In the genomic region with DNA sequence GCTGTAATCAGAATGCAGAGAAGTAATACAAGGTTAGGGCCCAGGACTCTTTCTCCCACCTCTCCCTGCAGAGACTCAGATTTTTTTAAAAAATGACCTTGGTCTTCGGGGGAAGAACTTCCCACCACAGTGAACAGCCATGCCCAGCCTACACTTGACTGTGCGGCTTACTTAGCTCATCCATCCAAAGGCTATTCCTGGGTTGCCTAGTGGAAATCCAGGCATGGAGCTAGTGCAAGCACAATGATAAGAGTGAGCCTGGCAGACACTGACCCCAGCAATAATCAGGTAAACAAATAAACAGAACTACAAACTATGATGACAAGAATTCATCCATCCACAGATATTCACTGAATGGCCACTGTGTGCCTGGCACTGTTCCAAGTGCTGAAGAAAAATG, we compare ENCODE assay signal across 2 cellular contexts.
TF ChIP-seq lines count a peak whose summit lies in the region.

No MANE protein-coding gene starts in this region.

TF ChIP-seq in HepG2, 621 proteins besides CTCF, POLR2A, EP300 and RAD21:
- TF ChIP-seq ZNF329 (CRISPR knock-in tag; IDR thresholded peaks at IDR 0.05; ENCODE audit: low read depth) = no peak

TF ChIP-seq in liver, 16 proteins besides CTCF, POLR2A, EP300 and RAD21:
- TF ChIP-seq YY1 (IDR thresholded peaks at IDR 0.05) (no peak), SP1 (IDR thresholded peaks at IDR 0.05) (no peak), TAF1 (conservative IDR thresholded peaks at IDR 0.05) (no peak), NR2F2 (IDR thresholded peaks at IDR 0.05) (no peak), FOXA1 (IDR thresholded peaks at IDR 0.05) (no peak), EGR1 (IDR thresholded peaks at IDR 0.05; ENCODE audit: low read depth in 2 of 2) (no peak), GABPA (IDR thresholded peaks at IDR 0.05 in 1 of 2, conservative IDR thresholded peaks at IDR 0.05 in 1 of 2) (no peak), RXRA (IDR thresholded peaks at IDR 0.05) (no peak), HNF4A (conservative IDR thresholded peaks at IDR 0.05) (no peak), JUND (IDR thresholded peaks at IDR 0.05) (no peak), FOXA2 (IDR thresholded peaks at IDR 0.05) (no peak)
- TF ChIP-seq, protein P1, sequence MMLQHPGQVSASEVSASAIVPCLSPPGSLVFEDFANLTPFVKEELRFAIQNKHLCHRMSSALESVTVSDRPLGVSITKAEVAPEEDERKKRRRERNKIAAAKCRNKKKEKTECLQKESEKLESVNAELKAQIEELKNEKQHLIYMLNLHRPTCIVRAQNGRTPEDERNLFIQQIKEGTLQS (IDR thresholded peaks at IDR 0.05) = no peak
- TF ChIP-seq, protein P2, sequence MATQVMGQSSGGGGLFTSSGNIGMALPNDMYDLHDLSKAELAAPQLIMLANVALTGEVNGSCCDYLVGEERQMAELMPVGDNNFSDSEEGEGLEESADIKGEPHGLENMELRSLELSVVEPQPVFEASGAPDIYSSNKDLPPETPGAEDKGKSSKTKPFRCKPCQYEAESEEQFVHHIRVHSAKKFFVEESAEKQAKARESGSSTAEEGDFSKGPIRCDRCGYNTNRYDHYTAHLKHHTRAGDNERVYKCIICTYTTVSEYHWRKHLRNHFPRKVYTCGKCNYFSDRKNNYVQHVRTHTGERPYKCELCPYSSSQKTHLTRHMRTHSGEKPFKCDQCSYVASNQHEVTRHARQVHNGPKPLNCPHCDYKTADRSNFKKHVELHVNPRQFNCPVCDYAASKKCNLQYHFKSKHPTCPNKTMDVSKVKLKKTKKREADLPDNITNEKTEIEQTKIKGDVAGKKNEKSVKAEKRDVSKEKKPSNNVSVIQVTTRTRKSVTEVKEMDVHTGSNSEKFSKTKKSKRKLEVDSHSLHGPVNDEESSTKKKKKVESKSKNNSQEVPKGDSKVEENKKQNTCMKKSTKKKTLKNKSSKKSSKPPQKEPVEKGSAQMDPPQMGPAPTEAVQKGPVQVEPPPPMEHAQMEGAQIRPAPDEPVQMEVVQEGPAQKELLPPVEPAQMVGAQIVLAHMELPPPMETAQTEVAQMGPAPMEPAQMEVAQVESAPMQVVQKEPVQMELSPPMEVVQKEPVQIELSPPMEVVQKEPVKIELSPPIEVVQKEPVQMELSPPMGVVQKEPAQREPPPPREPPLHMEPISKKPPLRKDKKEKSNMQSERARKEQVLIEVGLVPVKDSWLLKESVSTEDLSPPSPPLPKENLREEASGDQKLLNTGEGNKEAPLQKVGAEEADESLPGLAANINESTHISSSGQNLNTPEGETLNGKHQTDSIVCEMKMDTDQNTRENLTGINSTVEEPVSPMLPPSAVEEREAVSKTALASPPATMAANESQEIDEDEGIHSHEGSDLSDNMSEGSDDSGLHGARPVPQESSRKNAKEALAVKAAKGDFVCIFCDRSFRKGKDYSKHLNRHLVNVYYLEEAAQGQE (IDR thresholded peaks at IDR 0.05) = no peak
- TF ChIP-seq, protein P3, sequence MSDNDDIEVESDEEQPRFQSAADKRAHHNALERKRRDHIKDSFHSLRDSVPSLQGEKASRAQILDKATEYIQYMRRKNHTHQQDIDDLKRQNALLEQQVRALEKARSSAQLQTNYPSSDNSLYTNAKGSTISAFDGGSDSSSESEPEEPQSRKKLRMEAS (IDR thresholded peaks at IDR 0.05) = no peak
